ENCODE assay signal across 17 cellular contexts in genomic region chr7:96548664-96549063, GRCh38.
A peak's percentile ranks its signal among the peaks of the same experiment; 100 is the strongest.
DNase-seq lines count a peak whose midpoint lies in the region; ATAC-seq and TF ChIP-seq lines count a peak whose summit lies in the region.
"Had no signal": no experiment of that assay in that cellular context is flagged by ENCODE, and none has a peak within 500 bp of the region (broad histone marks: within the 10 kb centered on the region; RNA-seq: fewer than 3 reads in every experiment).

No MANE protein-coding gene starts in this region.

- peak; percentile 7 for DNase-seq in NCI-H510A treated with DMSO at 0.1 percent for 48 hours (lab: John Stamatoyannopoulos, UW)
- no peak for DNase-seq in NCI-H510A (lab: John Stamatoyannopoulos, UW)
- peak; percentile 94 for DNase-seq in NCI-H2107 treated with DMSO at 0.1 percent for 48 hours (lab: John Stamatoyannopoulos, UW; ENCODE audit: unreplicated experiment)
- peak; percentile 16 for DNase-seq in SHP77 treated with DMSO at 0.1 percent for 48 hours (lab: John Stamatoyannopoulos, UW)
- peak; percentile 50 for DNase-seq in retinal pigment epithelial cell (ENCODE audit: low read depth)
- no peak for DNase-seq in activated gamma-delta T cell (lab: John Stamatoyannopoulos, UW)
- DNase-seq in hepatic stellate cell (ENCODE audit: low spot score), result no peak
- DNase-seq: activated CD8-positive, alpha-beta T cell treated with anti-CD3 and anti-CD28 coated beads for 36 hours; activated naive CD4-positive, alpha-beta T cell; effector CD8-positive, alpha-beta T cell; gastrocnemius medialis; NCI-H2227 treated with DMSO at 0.1 percent for 48 hours; Right ventricle myocardium superior; T-helper 9 cell had no signal

- no peak overlapping the region for H3K4me3 ChIP-seq in retinal pigment epithelial cell (ENCODE audit: low read length)
- H3K4me3 ChIP-seq: cardiac muscle cell, gastrocnemius medialis, K562 had no signal

- ATAC-seq in HG03469 (IDR thresholded peaks at IDR 0.05; ENCODE audit: unreplicated experiment), result no peak
- ATAC-seq: activated CD8-positive, alpha-beta T cell treated with anti-CD3 and anti-CD28 coated beads for 36 hours; gastrocnemius medialis; K562 had no signal

- TF ChIP-seq CTCF in retinal pigment epithelial cell (conservative IDR thresholded peaks at IDR 0.05; ENCODE audit: low read depth, low read length), result no peak

Comparison
In these comparisons a context has a peak if more than half of its experiments do, and no peak if none do; other contexts are left out.
1. DNase-seq: peak in NCI-H510A treated with DMSO at 0.1 percent for 48 hours (single experiment), NCI-H2107 treated with DMSO at 0.1 percent for 48 hours (single experiment), SHP77 treated with DMSO at 0.1 percent for 48 hours (single experiment) and retinal pigment epithelial cell (single experiment); none in NCI-H510A (single experiment), activated gamma-delta T cell (single experiment) and hepatic stellate cell (single experiment).